ENCODE assay signal across 14 cellular contexts in the genomic region with DNA sequence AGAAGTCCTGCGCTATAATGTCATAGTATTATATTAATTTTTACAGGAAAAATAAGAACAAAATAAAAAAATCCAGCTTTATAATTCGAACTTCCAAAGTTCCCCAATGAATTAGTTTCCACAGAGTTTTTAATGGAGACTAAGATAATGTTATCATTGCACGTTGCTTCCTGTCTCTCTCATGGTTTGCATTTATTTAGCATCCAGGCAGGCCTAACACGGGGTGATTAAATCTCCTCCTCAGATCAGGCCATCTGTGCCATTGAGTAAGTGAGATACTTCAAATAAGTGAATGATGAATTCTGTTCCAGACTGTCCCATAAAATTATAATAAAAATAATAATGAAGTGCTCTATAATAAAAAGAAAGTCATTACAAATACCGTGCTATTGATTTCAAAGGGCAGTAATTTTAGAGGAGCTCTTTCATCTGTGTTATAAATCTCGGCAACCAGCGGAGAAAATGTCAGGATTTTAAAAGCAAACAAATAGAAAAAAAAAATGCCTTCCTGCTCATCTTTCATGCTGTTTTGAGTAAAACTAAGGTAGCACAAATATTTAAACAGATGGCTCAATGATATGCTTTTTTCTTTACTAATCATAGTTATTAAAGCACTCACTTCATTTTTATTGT.
DNase-seq lines count a peak whose midpoint lies in the region; ATAC-seq, FAIRE-seq and TF ChIP-seq lines count a peak whose summit lies in the region.
"Had no signal": no experiment of that assay in that cellular context is flagged by ENCODE, and none has a peak within 500 bp of the region (broad histone marks: within the 10 kb centered on the region; RNA-seq: fewer than 3 reads in every experiment).

No MANE protein-coding gene starts in this region.

- H3K27ac ChIP-seq in caudate nucleus (ENCODE audit: low read depth, low read length): no peak overlapping the region
- H3K27ac ChIP-seq: upper lobe of right lung had no signal

- no peak for ATAC-seq in HG02970 (IDR thresholded peaks at IDR 0.05; ENCODE audit: low FRiP score, unreplicated experiment)
- ATAC-seq: activated CD8-positive, alpha-beta memory T cell treated with anti-CD3 and anti-CD28 coated beads, Interleukin-2, amount 10 ng/mL, durations not matched to agents 7 days and 5 days; naive thymus-derived CD8-positive, alpha-beta T cell; upper lobe of right lung had no signal

- peak; percentile 32 for FAIRE-seq in D721Med (lab: Jason Lieb, UNC)
- FAIRE-seq: kidney had no signal

- no peak for TF ChIP-seq CTCF in D721Med (IDR thresholded peaks at IDR 0.05; ENCODE audit: insufficient read depth, missing control alignments)

- DNase-seq in D721Med (ENCODE audit: insufficient read length, low spot score) (no peak), NCI-H1092 (lab: John Stamatoyannopoulos, UW) (peak; percentile 82), NCI-H774 (lab: John Stamatoyannopoulos, UW) (peak; percentile 58), iris pigment epithelial cell (ENCODE audit: low read depth) (peak; percentile 41), caudate nucleus (lab: John Stamatoyannopoulos, UW) (no peak), anterior cingulate cortex (lab: John Stamatoyannopoulos, UW) (no peak), NCI-H2029 treated with DMSO at 0.1 percent for 48 hours (lab: John Stamatoyannopoulos, UW) (no peak)
- DNase-seq: activated CD8-positive, alpha-beta memory T cell treated with anti-CD3 and anti-CD28 coated beads, Interleukin-2, amount 10 ng/mL, durations not matched to agents 7 days and 5 days; kidney; MV-4-11; naive thymus-derived CD8-positive, alpha-beta T cell; RPMI8226; upper lobe of right lung had no signal

Comparison
In these comparisons a context has a peak if more than half of its experiments do, and no peak if none do; other contexts are left out.
1. DNase-seq: peak in NCI-H1092 (single experiment), NCI-H774 (single experiment) and iris pigment epithelial cell (single experiment); none in D721Med (single experiment), caudate nucleus (0 of 61), anterior cingulate cortex (0 of 58) and NCI-H2029 treated with DMSO at 0.1 percent for 48 hours (single experiment).